34 cellular contexts compared by ENCODE assay signal in genomic region chr12:42770261-42770660, GRCh38.
"Had no signal": no experiment of that assay in that cellular context is flagged by ENCODE, and none has a peak within 500 bp of the region (broad histone marks: within the 10 kb centered on the region; RNA-seq: fewer than 3 reads in every experiment).

No MANE protein-coding gene starts in this region.

- DNase-seq: activated CD4-positive, alpha-beta T cell treated with anti-CD3 and anti-CD28 coated beads for 36 hours; activated CD4-positive, alpha-beta T cell treated with anti-CD3 and anti-CD28 coated beads, Interleukin-2, amount 10 ng/mL, durations not matched to agents 7 days and 5 days; activated CD4-positive, alpha-beta T cell treated with anti-CD3 and anti-CD28 coated beads, Interleukin-2, amount 50 U/mL, for 48 hours; activated CD8-positive, alpha-beta memory T cell treated with anti-CD3 and anti-CD28 coated beads, Interleukin-2, amount 50 U/mL, for 4 hours; activated CD8-positive, alpha-beta T cell treated with anti-CD3 and anti-CD28 coated beads, Interleukin-2, amount 10 ng/mL, durations not matched to agents 7 days and 5 days; activated gamma-delta T cell treated with Interleukin-2 at 50 U/mL for 16 hours; activated naive CD4-positive, alpha-beta T cell treated with anti-CD3 and anti-CD28 coated beads for 36 hours; activated T-cell treated with anti-CD3 and anti-CD28 coated beads for 4 hours; activated T-cell treated with anti-CD3 and anti-CD28 coated beads, Interleukin-2, amount 50 U/mL, for 4 hours; adrenal gland; anterior cingulate cortex; brain microvascular endothelial cell; central memory CD4-positive, alpha-beta T cell; Kasumi-1; KG1; MG63; NCI-H1048; NCI-H1105 treated with DMSO at 0.1 percent for 48 hours; NCI-H146; NCI-H187; NCI-H2029 treated with DMSO at 0.1 percent for 48 hours; NCI-H2107; NCI-H2171; NCI-H510A; NCI-H526; NCI-H748 treated with DMSO at 0.1 percent for 48 hours; NK-92 treated with Interleukin-12 subunit alpha and Interleukin-12 subunit beta, amount 100 ng/mL, for 24 hours; OCI-M1; Right ventricle myocardium superior; SK-N-SH had no signal

- H3K36me3 ChIP-seq: adrenal gland, brain microvascular endothelial cell, MG63, SJSA1 had no signal

- H3K9me3 ChIP-seq: adrenal gland, MG63, SJSA1, SK-N-SH had no signal

- ATAC-seq: activated CD4-positive, alpha-beta T cell treated with anti-CD3 and anti-CD28 coated beads for 36 hours; activated CD4-positive, CD25-positive, alpha-beta regulatory T cell treated with anti-CD3 and anti-CD28 coated beads, Interleukin-2, amount 50 U/mL, for 24 hours; activated CD8-positive, alpha-beta T cell treated with anti-CD3 and anti-CD28 coated beads, Interleukin-2, amount 10 ng/mL, durations not matched to agents 7 days and 5 days; activated naive CD4-positive, alpha-beta T cell treated with anti-CD3 and anti-CD28 coated beads, Interleukin-2, amount 50 U/mL, for 72 hours; activated T-cell treated with anti-CD3 and anti-CD28 coated beads, Interleukin-2, amount 50 U/mL, for 4 hours; WTC11 had no signal

- H3K4me3 ChIP-seq: adrenal gland, MG63, SJSA1 had no signal

- H3K27ac ChIP-seq: adrenal gland, brain microvascular endothelial cell, SJSA1 had no signal

- H3K27me3 ChIP-seq: adrenal gland, brain microvascular endothelial cell, MG63, SJSA1 had no signal

- H3K4me1 ChIP-seq: adrenal gland, SJSA1 had no signal
